10 cellular contexts compared by ENCODE assay signal in genomic region chr14:105330491-105330895, GRCh38. TPM values are rescaled to one million over a fixed set of nuclear protein-coding genes. Genes with fewer than 3 reads are reported as not detected.
DNase-seq lines count a peak whose midpoint lies in the region; ATAC-seq and TF ChIP-seq lines count a peak whose summit lies in the region.
"Had no signal": no experiment of that assay in that cellular context is flagged by ENCODE, and none has a peak within 500 bp of the region (broad histone marks: within the 10 kb centered on the region; RNA-seq: fewer than 3 reads in every experiment).

No MANE protein-coding gene starts in this region.

- ATAC-seq in HG02763 (IDR thresholded peaks at IDR 0.05; ENCODE audit: unreplicated experiment) (no peak), GM21423 (IDR thresholded peaks at IDR 0.05; ENCODE audit: unreplicated experiment) (no peak), HG03457 (IDR thresholded peaks at IDR 0.05; ENCODE audit: unreplicated experiment) (no peak)
- ATAC-seq: Panc1 had no signal

- H3K4me3 Mint-ChIP-seq in neural crest cell = no peak overlapping the region
- H3K4me3 Mint-ChIP-seq: stimulated activated naive CD8-positive, alpha-beta T cell treated with anti-CD3 and anti-CD28 coated beads, Interleukin-15, Interleukin-2, amounts not matched to agents 100 ng/mL and 50 ng/mL, for 24 hours had no signal

- no peak overlapping the region for H3K4me3 ChIP-seq in choroid plexus epithelial cell (ENCODE audit: low read depth, low read length)

- no peak for TF ChIP-seq CTCF in choroid plexus epithelial cell (conservative IDR thresholded peaks at IDR 0.05; ENCODE audit: low read depth, low read length)
- no peak for TF ChIP-seq CTCF in neural crest cell (conservative IDR thresholded peaks at IDR 0.05)

- peaks cover 3% of the 10 kb centered on the region for H3K36me3 Mint-ChIP-seq in neural crest cell (ENCODE audit: low read depth)

- H3K4me1 Mint-ChIP-seq in neural crest cell = peaks cover 27% of the 10 kb centered on the region

- peak overlapping the region; percentile 43 for H3K27ac Mint-ChIP-seq in neural crest cell (ENCODE audit: unreplicated experiment)
- H3K27ac Mint-ChIP-seq: stimulated activated naive CD8-positive, alpha-beta T cell treated with anti-CD3 and anti-CD28 coated beads, Interleukin-15, Interleukin-2, amounts not matched to agents 100 ng/mL and 50 ng/mL, for 24 hours had no signal

- H3K27me3 Mint-ChIP-seq in neural crest cell (ENCODE audit: low read depth) = no peaks in the 10 kb centered on the region
- H3K27me3 Mint-ChIP-seq: stimulated activated naive CD8-positive, alpha-beta T cell treated with anti-CD3 and anti-CD28 coated beads, Interleukin-15, Interleukin-2, amounts not matched to agents 100 ng/mL and 50 ng/mL, for 24 hours had no signal

- DNase-seq in COLO829 (ENCODE audit: low spot score) (peak; percentile 86), HK-2 (ENCODE audit: unreplicated experiment) (peak; percentile 53), choroid plexus epithelial cell (ENCODE audit: low read depth) (peak; percentile 33), neural crest cell (ENCODE audit: low read depth, low spot score) (no peak), hippocampal formation (lab: John Stamatoyannopoulos, UW) (no peak)

- H3K9me3 Mint-ChIP-seq in neural crest cell = no peaks in the 10 kb centered on the region
- H3K9me3 Mint-ChIP-seq: stimulated activated naive CD8-positive, alpha-beta T cell treated with anti-CD3 and anti-CD28 coated beads, Interleukin-15, Interleukin-2, amounts not matched to agents 100 ng/mL and 50 ng/mL, for 24 hours had no signal

RNA-seq across cellular contexts. Expression of gene PACS2, which starts 15.9 kb away (rescaled TPM):
- total RNA-seq in neural crest cell = 101 and 104 TPM in 2 replicates

RNA-seq across cellular contexts. Expression of gene BRF1, which starts 29.7 kb away (rescaled TPM):
- total RNA-seq in neural crest cell = 50.0 and 51.1 TPM in 2 replicates

Comparison
In these comparisons a context has a peak if more than half of its experiments do, and no peak if none do; other contexts are left out.
1. DNase-seq: peak in COLO829 (single experiment), HK-2 (single experiment) and choroid plexus epithelial cell (single experiment); none in neural crest cell (single experiment) and hippocampal formation (0 of 2).